Comparison of ENCODE assay signal across 9 cellular contexts in genomic region chr6:134436281-134436815, GRCh38.
DNase-seq lines count a peak whose midpoint lies in the region; ATAC-seq and TF ChIP-seq lines count a peak whose summit lies in the region.
"Had no signal": no experiment of that assay in that cellular context is flagged by ENCODE, and none has a peak within 500 bp of the region (broad histone marks: within the 10 kb centered on the region; RNA-seq: fewer than 3 reads in every experiment).

No MANE protein-coding gene starts in this region.

- WGBS in stomach, 5 donors: 40 to 62% (median 57%) methylated on average over 9 of the region's 9 CpGs

- H3K27me3 Mint-ChIP-seq in CD8-positive, alpha-beta memory T cell: peaks cover 3 to 4% of the 10 kb centered on the region in 2 donors

- DNase-seq in CD8-positive, alpha-beta memory T cell: peak in 1 of 5 donors; percentile 57
- DNase-seq in HS-27A (ENCODE audit: low read depth) (peak; percentile 86), dedifferentiated amniotic fluid mesenchymal stem cell (ENCODE audit: extremely low spot score) (peak; percentile 95), mucosa of descending colon (peak in 1 of 3 donors; percentile 19), stomach (no peak), D341Med (ENCODE audit: low spot score) (no peak)
- DNase-seq in activated CD4-positive, alpha-beta T cell treated with anti-CD3 and anti-CD28 coated beads for 1 hour: peak; percentile 40

- peak overlapping the region; percentile 7 for H3K4me3 ChIP-seq in CD8-positive, alpha-beta memory T cell (ENCODE audit: low read length)
- H3K4me3 ChIP-seq in mucosa of descending colon: no peak overlapping the region
- no peak overlapping the region for H3K4me3 ChIP-seq in stomach
- H3K4me3 ChIP-seq: SK-N-MC had no signal

- no peaks in the 10 kb centered on the region for H3K9me3 ChIP-seq in CD8-positive, alpha-beta memory T cell (ENCODE audit: low read length)
- H3K9me3 ChIP-seq in mucosa of descending colon (no peaks in the 10 kb centered on the region), stomach (no peaks in the 10 kb centered on the region)

- H3K36me3 ChIP-seq in CD8-positive, alpha-beta memory T cell (ENCODE audit: insufficient read depth, low read length): no peaks in the 10 kb centered on the region
- H3K36me3 ChIP-seq in mucosa of descending colon (ENCODE audit: low read depth) (no peaks in the 10 kb centered on the region), stomach (no peaks in the 10 kb centered on the region)

- CTCF ChIA-PET in CD8-positive, alpha-beta memory T cell (lab: Charles Lee): no interaction called here

- TF ChIP-seq CTCF in mucosa of descending colon (IDR thresholded peaks at IDR 0.05): no peak
- no peak for TF ChIP-seq CTCF in stomach (IDR thresholded peaks at IDR 0.05)

- no peaks in the 10 kb centered on the region for H3K36me3 Mint-ChIP-seq in CD8-positive, alpha-beta memory T cell

- H3K27me3 ChIP-seq in CD8-positive, alpha-beta memory T cell (ENCODE audit: insufficient read depth, low read length, poor library complexity, severe bottlenecking): no peaks in the 10 kb centered on the region
- no peaks in the 10 kb centered on the region for H3K27me3 ChIP-seq in stomach

- no peak for TF ChIP-seq EP300 in stomach (IDR thresholded peaks at IDR 0.05)

- no peaks in the 10 kb centered on the region for H3K4me1 ChIP-seq in CD8-positive, alpha-beta memory T cell (ENCODE audit: insufficient read depth, low read length)
- H3K4me1 ChIP-seq in mucosa of descending colon (ENCODE audit: low read depth) (no peaks in the 10 kb centered on the region), stomach (peaks cover 0 to 16% (median 0%) of the 10 kb centered on the region in 4 donors)

- H3K4me1 Mint-ChIP-seq in CD8-positive, alpha-beta memory T cell: peaks cover 18 to 23% (median 21%) of the 10 kb centered on the region in 3 donors

- intact Hi-C loops in mucosa of descending colon (cut with DNase I, micrococcal nuclease): no loop called here
- intact Hi-C loops in stomach (cut with DNase I; ENCODE audit: low total_unique reads): no loop called here

- no peak overlapping the region for H3K27ac ChIP-seq in CD8-positive, alpha-beta memory T cell (ENCODE audit: low read depth, low read length)
- peak overlapping the region in 3 of 5 donors; percentile 31 to 49 (median 38) for H3K27ac ChIP-seq in stomach
- H3K27ac ChIP-seq: SK-N-MC had no signal

- POLR2A ChIA-PET in CD8-positive, alpha-beta memory T cell (lab: Charles Lee): interaction anchor here (0.6 kb wide), 1 partner anchor 262 kb away, joined by 3 read pairs; no protein-coding TSS in a partner anchor

- H3K4me3 Mint-ChIP-seq in CD8-positive, alpha-beta memory T cell: peak overlapping the region; percentile 74 to 86 (median 79)

- no peak for TF ChIP-seq POLR2A in stomach (IDR thresholded peaks at IDR 0.05)

- peak; percentile 93 for ATAC-seq in GM21390 (IDR thresholded peaks at IDR 0.05; ENCODE audit: unreplicated experiment)
- ATAC-seq in mucosa of descending colon: peak; percentile 80

- H3K9me3 Mint-ChIP-seq in CD8-positive, alpha-beta memory T cell: no peaks in the 10 kb centered on the region

- peak overlapping the region in 7 of 8 donors; percentile 8 to 82 (median 27) for H3K27ac Mint-ChIP-seq in CD8-positive, alpha-beta memory T cell

Comparison
In these comparisons a context has a peak if more than half of its experiments do, and no peak if none do; other contexts are left out.
1. DNase-seq: peak in HS-27A (single experiment), activated CD4-positive, alpha-beta T cell treated with anti-CD3 and anti-CD28 coated beads for 1 hour (single experiment) and dedifferentiated amniotic fluid mesenchymal stem cell (single experiment); none in stomach (single experiment) and D341Med (single experiment).